In the genomic region with DNA sequence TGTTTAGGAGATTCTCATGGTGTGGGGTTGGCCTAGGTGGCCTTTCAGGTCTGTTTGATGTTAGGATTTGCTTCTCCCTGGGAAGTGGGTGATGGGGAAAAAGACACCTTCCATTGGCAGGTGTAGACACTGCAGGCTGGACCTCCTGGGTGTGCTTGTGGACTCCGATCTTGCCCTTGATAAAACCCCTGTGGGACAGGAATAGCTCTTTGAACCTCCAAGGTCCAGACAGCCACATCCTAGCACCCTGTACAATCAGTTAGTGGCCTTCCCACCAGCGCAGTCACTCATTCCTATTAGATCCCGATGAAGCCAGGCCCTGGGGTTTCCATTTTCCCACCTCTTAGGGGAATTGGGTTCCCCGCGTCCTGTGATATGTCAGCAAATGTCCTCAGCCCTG, we compare ENCODE assay signal across 34 cellular contexts. TPM values are rescaled to one million over a fixed set of nuclear protein-coding genes. Genes with fewer than 3 reads are reported as not detected.
"Had no signal": no experiment of that assay in that cellular context is flagged by ENCODE, and none has a peak within 500 bp of the region (broad histone marks: within the 10 kb centered on the region; RNA-seq: fewer than 3 reads in every experiment).

No MANE protein-coding gene starts in this region.

- H3K36me3 ChIP-seq: colonic mucosa, esophagus squamous epithelium, gastroesophageal sphincter had no signal

- H3K27me3 ChIP-seq: adrenal gland, body of pancreas, colonic mucosa had no signal

- H3K4me1 Mint-ChIP-seq: activated naive CD4-positive, alpha-beta T cell treated with anti-CD3 and anti-CD28 coated beads, Interleukin-2, amount 50 U/mL, for 24 hours; activated naive CD8-positive, alpha-beta T cell treated with anti-CD3 and anti-CD28 coated beads for 36 hours; activated naive CD8-positive, alpha-beta T cell treated with anti-CD3 and anti-CD28 coated beads, Interleukin-2, amount 50 U/mL, for 24 hours had no signal

- H3K27ac Mint-ChIP-seq: activated CD4-positive, alpha-beta memory T cell treated with anti-CD3 and anti-CD28 coated beads, Interleukin-2, amount 10 ng/mL, durations not matched to agents 7 days and 5 days; activated CD4-positive, alpha-beta T cell treated with anti-CD3 and anti-CD28 coated beads, Interleukin-2, amount 10 ng/mL, durations not matched to agents 7 days and 5 days; activated naive CD4-positive, alpha-beta T cell treated with anti-CD3 and anti-CD28 coated beads for 36 hours; activated naive CD4-positive, alpha-beta T cell treated with anti-CD3 and anti-CD28 coated beads, Interleukin-2, amount 50 U/mL, for 24 hours; activated naive CD8-positive, alpha-beta T cell treated with anti-CD3 and anti-CD28 coated beads for 36 hours; activated naive CD8-positive, alpha-beta T cell treated with anti-CD3 and anti-CD28 coated beads, Interleukin-2, amount 50 U/mL, for 24 hours; activated T-helper 1 cell treated with anti-CD3 and anti-CD28 coated beads, Interleukin-12 subunit alpha, Interleukin-12 subunit beta, Interleukin-2, Interleukin-4 antibody, amounts not matched to agents 30 ng/mL and 10 ng/mL and 1 ng/mL, durations not matched to agents 14 hours and 24 hours and 36 hours; activated T-helper 2 cell treated with anti-CD3 and anti-CD28 coated beads, Interferon-gamma antibody, Interleukin-2, Interleukin-4, amounts not matched to agents 10 μg/mL and 5 μg/mL and 100 μg/mL, durations not matched to agents 14 hours and 24 hours and 36 hours; WTC11 had no signal

- DNase-seq: activated CD4-positive, alpha-beta memory T cell treated with anti-CD3 and anti-CD28 coated beads, Interleukin-2, amount 10 ng/mL, durations not matched to agents 7 days and 5 days; activated CD4-positive, alpha-beta T cell treated with anti-CD3 and anti-CD28 coated beads for 1 hour; activated CD4-positive, alpha-beta T cell treated with anti-CD3 and anti-CD28 coated beads for 4 hours; activated CD4-positive, alpha-beta T cell treated with anti-CD3 and anti-CD28 coated beads, Interleukin-2, amount 10 ng/mL, durations not matched to agents 7 days and 5 days; activated CD4-positive, alpha-beta T cell treated with anti-CD3 and anti-CD28 coated beads, Interleukin-2, amount 50 U/mL, for 4 hours; activated effector memory CD4-positive, alpha-beta T cell treated with anti-CD3 and anti-CD28 coated beads, Interleukin-2, amount 50 U/mL, for 16 hours; activated naive CD4-positive, alpha-beta T cell treated with anti-CD3 and anti-CD28 coated beads for 36 hours; activated naive CD8-positive, alpha-beta T cell treated with anti-CD3 and anti-CD28 coated beads for 36 hours; activated naive CD8-positive, alpha-beta T cell treated with anti-CD3 and anti-CD28 coated beads, Interleukin-2, amount 50 U/mL, for 24 hours; activated T-cell treated with anti-CD3 and anti-CD28 coated beads, Interleukin-2, amount 50 U/mL, for 1 hour; activated T-cell treated with anti-CD3 and anti-CD28 coated beads, Interleukin-2, amount 50 U/mL, for 48 hours; adrenal gland; amygdala; body of pancreas; caudate nucleus; colonic mucosa; effector CD8-positive, alpha-beta T cell; esophagus squamous epithelium; foreskin melanocyte; T-helper 2 cell had no signal

- H3K9me3 Mint-ChIP-seq: activated CD4-positive, alpha-beta memory T cell treated with anti-CD3 and anti-CD28 coated beads, Interleukin-2, amount 10 ng/mL, durations not matched to agents 7 days and 5 days; activated CD4-positive, alpha-beta T cell treated with anti-CD3 and anti-CD28 coated beads, Interleukin-2, amount 10 ng/mL, durations not matched to agents 7 days and 5 days; activated naive CD4-positive, alpha-beta T cell treated with anti-CD3 and anti-CD28 coated beads for 36 hours; activated naive CD4-positive, alpha-beta T cell treated with anti-CD3 and anti-CD28 coated beads, Interleukin-2, amount 50 U/mL, for 24 hours; activated naive CD8-positive, alpha-beta T cell treated with anti-CD3 and anti-CD28 coated beads for 36 hours; activated naive CD8-positive, alpha-beta T cell treated with anti-CD3 and anti-CD28 coated beads, Interleukin-2, amount 50 U/mL, for 24 hours; activated T-helper 1 cell treated with anti-CD3 and anti-CD28 coated beads, Interleukin-12 subunit alpha, Interleukin-12 subunit beta, Interleukin-2, Interleukin-4 antibody, amounts not matched to agents 30 ng/mL and 10 ng/mL and 1 ng/mL, durations not matched to agents 14 hours and 24 hours and 36 hours; activated T-helper 2 cell treated with anti-CD3 and anti-CD28 coated beads, Interferon-gamma antibody, Interleukin-2, Interleukin-4, amounts not matched to agents 10 μg/mL and 5 μg/mL and 100 μg/mL, durations not matched to agents 14 hours and 24 hours and 36 hours; WTC11 had no signal

- H3K36me3 Mint-ChIP-seq: activated naive CD4-positive, alpha-beta T cell treated with anti-CD3 and anti-CD28 coated beads, Interleukin-2, amount 50 U/mL, for 24 hours; activated naive CD8-positive, alpha-beta T cell treated with anti-CD3 and anti-CD28 coated beads for 36 hours had no signal

- H3K27me3 Mint-ChIP-seq: activated CD4-positive, alpha-beta memory T cell treated with anti-CD3 and anti-CD28 coated beads, Interleukin-2, amount 10 ng/mL, durations not matched to agents 7 days and 5 days; activated CD4-positive, alpha-beta T cell treated with anti-CD3 and anti-CD28 coated beads, Interleukin-2, amount 10 ng/mL, durations not matched to agents 7 days and 5 days; activated naive CD4-positive, alpha-beta T cell treated with anti-CD3 and anti-CD28 coated beads, Interleukin-2, amount 50 U/mL, for 24 hours; activated naive CD8-positive, alpha-beta T cell treated with anti-CD3 and anti-CD28 coated beads for 36 hours had no signal

- ATAC-seq: activated naive CD8-positive, alpha-beta T cell treated with anti-CD3 and anti-CD28 coated beads, Interleukin-2, amount 50 U/mL, for 24 hours; body of pancreas; gastroesophageal sphincter; WTC11 had no signal

- H3K27ac ChIP-seq: adrenal gland, body of pancreas, colonic mucosa, epithelial cell of prostate, esophagus squamous epithelium, gastroesophageal sphincter, VCaP had no signal

- H3K9me3 ChIP-seq: adrenal gland, body of pancreas, colonic mucosa, esophagus squamous epithelium, gastroesophageal sphincter had no signal

- H3K4me1 ChIP-seq: body of pancreas, gastroesophageal sphincter had no signal

- H3K4me3 ChIP-seq: adrenal gland, body of pancreas, colonic mucosa, esophagus squamous epithelium, gastroesophageal sphincter had no signal

- H3K4me3 Mint-ChIP-seq: activated CD4-positive, alpha-beta memory T cell treated with anti-CD3 and anti-CD28 coated beads, Interleukin-2, amount 10 ng/mL, durations not matched to agents 7 days and 5 days; activated CD4-positive, alpha-beta T cell treated with anti-CD3 and anti-CD28 coated beads, Interleukin-2, amount 10 ng/mL, durations not matched to agents 7 days and 5 days; activated naive CD4-positive, alpha-beta T cell treated with anti-CD3 and anti-CD28 coated beads for 36 hours; activated naive CD4-positive, alpha-beta T cell treated with anti-CD3 and anti-CD28 coated beads, Interleukin-2, amount 50 U/mL, for 24 hours; activated naive CD8-positive, alpha-beta T cell treated with anti-CD3 and anti-CD28 coated beads for 36 hours; activated naive CD8-positive, alpha-beta T cell treated with anti-CD3 and anti-CD28 coated beads, Interleukin-2, amount 50 U/mL, for 24 hours; activated T-helper 1 cell treated with anti-CD3 and anti-CD28 coated beads, Interleukin-12 subunit alpha, Interleukin-12 subunit beta, Interleukin-2, Interleukin-4 antibody, amounts not matched to agents 30 ng/mL and 10 ng/mL and 1 ng/mL, durations not matched to agents 14 hours and 24 hours and 36 hours; WTC11 had no signal

RNA-seq across cellular contexts. Expression of a gene that starts 28.5 kb away (rescaled TPM):
- total RNA-seq: activated CD4-positive, alpha-beta memory T cell treated with anti-CD3 and anti-CD28 coated beads, Interleukin-2, amount 10 ng/mL, durations not matched to agents 7 days and 5 days; activated CD4-positive, alpha-beta T cell treated with anti-CD3 and anti-CD28 coated beads, Interleukin-2, amount 10 ng/mL, durations not matched to agents 7 days and 5 days; activated naive CD4-positive, alpha-beta T cell treated with anti-CD3 and anti-CD28 coated beads for 36 hours; activated T-helper 1 cell treated with anti-CD3 and anti-CD28 coated beads, Interleukin-12 subunit alpha, Interleukin-12 subunit beta, Interleukin-2, Interleukin-4 antibody, amounts not matched to agents 30 ng/mL and 10 ng/mL and 1 ng/mL, durations not matched to agents 14 hours and 24 hours and 36 hours; activated T-helper 2 cell treated with anti-CD3 and anti-CD28 coated beads, Interferon-gamma antibody, Interleukin-2, Interleukin-4, amounts not matched to agents 10 μg/mL and 5 μg/mL and 100 μg/mL, durations not matched to agents 14 hours and 24 hours and 36 hours; T-helper 1 cell treated with Interleukin-12 subunit alpha and Interleukin-12 subunit beta and Interleukin-4 antibody, amounts not matched to agents 30 ng/mL and 1 ng/mL, for 36 hours had no signal

RNA-seq across cellular contexts. Expression of a gene that starts 49.1 kb away (rescaled TPM):
- total RNA-seq: activated CD4-positive, alpha-beta memory T cell treated with anti-CD3 and anti-CD28 coated beads, Interleukin-2, amount 10 ng/mL, durations not matched to agents 7 days and 5 days; activated CD4-positive, alpha-beta T cell treated with anti-CD3 and anti-CD28 coated beads, Interleukin-2, amount 10 ng/mL, durations not matched to agents 7 days and 5 days; activated naive CD4-positive, alpha-beta T cell treated with anti-CD3 and anti-CD28 coated beads for 36 hours; activated naive CD8-positive, alpha-beta T cell treated with anti-CD3 and anti-CD28 coated beads for 36 hours; activated T-helper 1 cell treated with anti-CD3 and anti-CD28 coated beads, Interleukin-12 subunit alpha, Interleukin-12 subunit beta, Interleukin-2, Interleukin-4 antibody, amounts not matched to agents 30 ng/mL and 10 ng/mL and 1 ng/mL, durations not matched to agents 14 hours and 24 hours and 36 hours; activated T-helper 2 cell treated with anti-CD3 and anti-CD28 coated beads, Interferon-gamma antibody, Interleukin-2, Interleukin-4, amounts not matched to agents 10 μg/mL and 5 μg/mL and 100 μg/mL, durations not matched to agents 14 hours and 24 hours and 36 hours; aorta; colonic mucosa; dermis microvascular lymphatic vessel endothelial cell; endothelial cell of umbilical vein; esophagus squamous epithelium; fibroblast of lung; fibroblast of villous mesenchyme; glomerular endothelial cell; T-helper 1 cell treated with Interleukin-12 subunit alpha and Interleukin-12 subunit beta and Interleukin-4 antibody, amounts not matched to agents 30 ng/mL and 1 ng/mL, for 36 hours had no signal
- polyA plus RNA-seq: aorta, endothelial cell of umbilical vein, fibroblast of lung had no signal
